Comparison of ENCODE assay signal across 1 cellular context in the genomic region with DNA sequence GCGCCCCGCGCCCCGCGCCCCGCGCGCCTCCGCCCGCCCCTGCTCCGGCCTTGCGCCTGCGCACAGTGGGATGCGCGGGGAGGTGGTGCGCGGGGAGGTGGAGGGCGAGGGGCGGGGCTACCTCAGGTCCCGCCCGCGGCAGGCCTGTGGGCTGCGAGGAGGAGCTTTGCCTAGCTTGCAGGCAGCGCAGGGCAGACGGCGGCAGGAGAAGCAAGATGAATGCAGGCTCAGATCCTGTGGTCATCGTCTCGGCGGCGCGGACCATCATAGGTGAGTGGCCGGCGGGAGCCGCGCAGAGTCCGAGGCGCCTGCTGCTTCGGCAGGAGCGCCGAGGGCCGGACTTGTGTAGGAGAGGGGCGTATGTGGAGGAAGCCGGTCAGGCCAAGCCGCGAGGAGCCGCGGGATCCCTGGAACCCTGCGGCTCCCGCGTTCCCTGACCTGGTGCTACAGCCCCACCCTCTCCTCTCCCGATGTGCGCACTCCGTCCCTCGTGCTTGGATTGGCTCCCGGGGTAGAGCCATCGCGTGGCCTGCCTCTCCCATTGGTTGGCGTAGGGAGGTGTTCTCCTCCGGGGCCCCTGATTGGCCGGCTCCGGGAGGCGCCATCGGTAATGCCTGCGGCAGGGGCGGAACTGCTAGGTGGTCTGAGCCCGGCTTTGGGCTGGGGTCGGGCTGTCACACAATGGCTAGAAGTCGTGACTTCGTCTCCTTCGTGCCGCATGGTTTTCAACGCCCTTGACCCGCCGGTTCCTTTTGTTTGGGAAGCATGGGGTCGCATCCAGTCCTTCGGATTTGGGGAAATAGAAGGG.
TF ChIP-seq lines count a peak whose summit lies in the region.

ACAT2 (plus strand) TSS at position 173 of the 808 bp plus-strand sequence; CDS start at position 216, 43 bp downstream.

TF ChIP-seq in SK-N-SH, 30 proteins besides CTCF, POLR2A, EP300 and RAD21 (continued from another document):
- TF ChIP-seq, protein P1, sequence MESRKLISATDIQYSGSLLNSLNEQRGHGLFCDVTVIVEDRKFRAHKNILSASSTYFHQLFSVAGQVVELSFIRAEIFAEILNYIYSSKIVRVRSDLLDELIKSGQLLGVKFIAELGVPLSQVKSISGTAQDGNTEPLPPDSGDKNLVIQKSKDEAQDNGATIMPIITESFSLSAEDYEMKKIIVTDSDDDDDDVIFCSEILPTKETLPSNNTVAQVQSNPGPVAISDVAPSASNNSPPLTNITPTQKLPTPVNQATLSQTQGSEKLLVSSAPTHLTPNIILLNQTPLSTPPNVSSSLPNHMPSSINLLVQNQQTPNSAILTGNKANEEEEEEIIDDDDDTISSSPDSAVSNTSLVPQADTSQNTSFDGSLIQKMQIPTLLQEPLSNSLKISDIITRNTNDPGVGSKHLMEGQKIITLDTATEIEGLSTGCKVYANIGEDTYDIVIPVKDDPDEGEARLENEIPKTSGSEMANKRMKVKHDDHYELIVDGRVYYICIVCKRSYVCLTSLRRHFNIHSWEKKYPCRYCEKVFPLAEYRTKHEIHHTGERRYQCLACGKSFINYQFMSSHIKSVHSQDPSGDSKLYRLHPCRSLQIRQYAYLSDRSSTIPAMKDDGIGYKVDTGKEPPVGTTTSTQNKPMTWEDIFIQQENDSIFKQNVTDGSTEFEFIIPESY (IDR thresholded peaks at IDR 0.05; ENCODE audit: borderline replicate concordance, low read depth) = no peak
- TF ChIP-seq RXRA (IDR thresholded peaks at IDR 0.05; ENCODE audit: borderline replicate concordance, low read depth) (no peak), POLR2AphosphoS5 (IDR thresholded peaks at IDR 0.05; ENCODE audit: low read depth, low read length) (peak; percentile 57; the same call in 1 of the 2 replicates), GABPA (IDR thresholded peaks at IDR 0.05; ENCODE audit: low read depth) (no peak), CHD2 (IDR thresholded peaks at IDR 0.05; ENCODE audit: low read length, partially characterized antibody) (peak; percentile 49), REST (IDR thresholded peaks at IDR 0.05; ENCODE audit: low read depth, low read length) (no peak)
